ENCODE assay signal across 8 cellular contexts in genomic region chr20:35952080-35952479, GRCh38. TPM values are rescaled to one million over a fixed set of nuclear protein-coding genes. Genes with fewer than 3 reads are reported as not detected.
DNase-seq lines count a peak whose midpoint lies in the region; ATAC-seq and TF ChIP-seq lines count a peak whose summit lies in the region.
"Not testable (repeated sequence)": the region's sequence is repeated elsewhere in the genome, so short reads cannot be mapped to it uniquely, and the experiment has no call there.

No MANE protein-coding gene starts in this region.

- H3K4me2 ChIP-seq in GM23338, result peak overlapping the region; percentile 95; the same call in 1 of the 2 replicates

- H3K36me3 Mint-ChIP-seq in GM23338 (ENCODE audit: low read depth), result peaks cover 22% of the 10 kb centered on the region
- peaks cover 13% of the 10 kb centered on the region for H3K36me3 Mint-ChIP-seq in activated CD4-positive, alpha-beta T cell treated with anti-CD3 and anti-CD28 coated beads, Interleukin-2, amount 10 ng/mL, durations not matched to agents 24 days and 14 days (ENCODE audit: low read depth)
- H3K36me3 Mint-ChIP-seq in activated naive CD8-positive, alpha-beta T cell treated with anti-CD3 and anti-CD28 coated beads, Interleukin-2, amount 50 U/mL, for 24 hours (ENCODE audit: low read depth), result peaks cover 24% of the 10 kb centered on the region
- H3K36me3 Mint-ChIP-seq in naive B cell, result not testable (repeated sequence)

- H3K27ac ChIP-seq in ACC112 (ENCODE audit: low read depth, low read length); GM23338 (ENCODE audit: low read depth): not testable (repeated sequence)
- H3K27ac ChIP-seq in esophagus muscularis mucosa (replicated peaks in 1 of 4) (peak overlapping the region in 3 of 4 donors; percentile 90 to 99 (median 99)), skeletal muscle tissue (ENCODE audit: low read depth, low read length) (peak overlapping the region; percentile 96)

- not testable (repeated sequence) for H3K9me3 Mint-ChIP-seq in GM23338; activated CD4-positive, alpha-beta T cell treated with anti-CD3 and anti-CD28 coated beads, Interleukin-2, amount 10 ng/mL, durations not matched to agents 24 days and 14 days; activated naive CD8-positive, alpha-beta T cell treated with anti-CD3 and anti-CD28 coated beads, Interleukin-2, amount 50 U/mL, for 24 hours; naive B cell

- H3K27me3 Mint-ChIP-seq in GM23338 (ENCODE audit: insufficient read depth, low read depth, poor library complexity), result peaks cover 14% of the 10 kb centered on the region
- H3K27me3 Mint-ChIP-seq in activated CD4-positive, alpha-beta T cell treated with anti-CD3 and anti-CD28 coated beads, Interleukin-2, amount 10 ng/mL, durations not matched to agents 24 days and 14 days; activated naive CD8-positive, alpha-beta T cell treated with anti-CD3 and anti-CD28 coated beads, Interleukin-2, amount 50 U/mL, for 24 hours; naive B cell: not testable (repeated sequence)

- 98% methylated on average over 14 of the region's 14 CpGs for WGBS in esophagus muscularis mucosa

- TF ChIP-seq EP300 in esophagus muscularis mucosa (IDR thresholded peaks at IDR 0.05), result not testable (repeated sequence)

- intact Hi-C loops in activated CD4-positive, alpha-beta T cell treated with anti-CD3 and anti-CD28 coated beads, Interleukin-2, amount 10 ng/mL, durations not matched to agents 24 days and 14 days (cut with micrococcal nuclease), result loop anchor here (5.0 to 10.0 kb wide), 4 partner anchors 57 to 1590 kb away; partner anchors contain the start of genes CPNE1, ITCH, MMP24OS and RBM12
- intact Hi-C loops in esophagus muscularis mucosa (cut with DNase I), result not testable (repeated sequence)

- peak overlapping the region in 1 of 3 donors; percentile 99 for H3K9ac ChIP-seq in skeletal muscle tissue (ENCODE audit: low read depth in 1 of 3, low read length in 3 of 3)

- H3K4me3 ChIP-seq in ACC112 (ENCODE audit: low read depth, low read length), result peak overlapping the region; percentile 81
- peak overlapping the region; percentile 75; the same call in 1 of the 2 replicates for H3K4me3 ChIP-seq in GM23338
- peak overlapping the region in 1 of 4 donors; percentile 97 for H3K4me3 ChIP-seq in esophagus muscularis mucosa
- peak overlapping the region in 1 of 3 donors; percentile 98 for H3K4me3 ChIP-seq in skeletal muscle tissue (ENCODE audit: low read length in 3 of 3)

- TF ChIP-seq POLR2A in esophagus muscularis mucosa (IDR thresholded peaks at IDR 0.05; ENCODE audit: low read depth), result not testable (repeated sequence)

- H3K4me3 Mint-ChIP-seq in GM23338, result peak overlapping the region; percentile 98; the same call in 1 of the 3 replicates
- H3K4me3 Mint-ChIP-seq in activated CD4-positive, alpha-beta T cell treated with anti-CD3 and anti-CD28 coated beads, Interleukin-2, amount 10 ng/mL, durations not matched to agents 24 days and 14 days, result peak overlapping the region; percentile 100
- peak overlapping the region; percentile 99 for H3K4me3 Mint-ChIP-seq in activated naive CD8-positive, alpha-beta T cell treated with anti-CD3 and anti-CD28 coated beads, Interleukin-2, amount 50 U/mL, for 24 hours
- peak overlapping the region in 7 of 8 donors; percentile 44 to 99 (median 95) for H3K4me3 Mint-ChIP-seq in naive B cell

- not testable (repeated sequence) for TF ChIP-seq CTCF in GM23338 (conservative IDR thresholded peaks at IDR 0.05; ENCODE audit: low read depth in 2 of 2); esophagus muscularis mucosa (IDR thresholded peaks at IDR 0.05)

- H3F3A ChIP-seq in GM23338 (replicated peaks; ENCODE audit: low read depth), result peaks cover 28% of the 10 kb centered on the region

- DNase-seq in GM23338 (ENCODE audit: low spot score); activated CD4-positive, alpha-beta T cell treated with anti-CD3 and anti-CD28 coated beads, Interleukin-2, amount 10 ng/mL, durations not matched to agents 24 days and 14 days; activated naive CD8-positive, alpha-beta T cell treated with anti-CD3 and anti-CD28 coated beads, Interleukin-2, amount 50 U/mL, for 24 hours; esophagus muscularis mucosa (ENCODE audit: extremely low spot score); naive B cell: not testable (repeated sequence)
- peak; percentile 25 for DNase-seq in NCI-H526 treated with DMSO at 0.1 percent for 48 hours (lab: John Stamatoyannopoulos, UW)

- not testable (repeated sequence) for ATAC-seq in GM23338; activated naive CD8-positive, alpha-beta T cell treated with anti-CD3 and anti-CD28 coated beads, Interleukin-2, amount 50 U/mL, for 24 hours; naive B cell (ENCODE audit: low read depth in 2 of 2)

- peaks cover 15% of the 10 kb centered on the region; the same call in 2 of the 3 replicates for H3K4me1 Mint-ChIP-seq in GM23338
- H3K4me1 Mint-ChIP-seq in activated CD4-positive, alpha-beta T cell treated with anti-CD3 and anti-CD28 coated beads, Interleukin-2, amount 10 ng/mL, durations not matched to agents 24 days and 14 days, result peaks cover 15% of the 10 kb centered on the region
- peaks cover 20% of the 10 kb centered on the region for H3K4me1 Mint-ChIP-seq in activated naive CD8-positive, alpha-beta T cell treated with anti-CD3 and anti-CD28 coated beads, Interleukin-2, amount 50 U/mL, for 24 hours
- H3K4me1 Mint-ChIP-seq in naive B cell, result peaks cover 8 to 23% (median 11%) of the 10 kb centered on the region in 3 donors

- H3K9me3 ChIP-seq in esophagus muscularis mucosa; skeletal muscle tissue (ENCODE audit: control insufficient read depth in 3 of 3, low read length in 3 of 3): not testable (repeated sequence)

- not testable (repeated sequence) for H3K36me3 ChIP-seq in ACC112 (ENCODE audit: insufficient read depth, low read length); GM23338 (ENCODE audit: insufficient read depth)
- peaks cover 8 to 19% (median 13%) of the 10 kb centered on the region in 4 donors for H3K36me3 ChIP-seq in esophagus muscularis mucosa
- peaks cover 4 to 11% (median 10%) of the 10 kb centered on the region in 3 donors for H3K36me3 ChIP-seq in skeletal muscle tissue (ENCODE audit: control insufficient read depth in 3 of 3, insufficient read depth in 3 of 3, low read length in 3 of 3)

- not testable (repeated sequence) for H2AFZ ChIP-seq in ACC112 (ENCODE audit: low read length, unreplicated experiment); GM23338

- H3K4me1 ChIP-seq in ACC112 (ENCODE audit: control insufficient read depth, insufficient read depth, low read length, unreplicated experiment), result not testable (repeated sequence)
- peaks cover 14% of the 10 kb centered on the region; the same call in 1 of the 2 replicates for H3K4me1 ChIP-seq in GM23338 (ENCODE audit: insufficient read depth)
- peaks cover 26 to 40% (median 28%) of the 10 kb centered on the region in 4 donors for H3K4me1 ChIP-seq in esophagus muscularis mucosa
- peaks cover 20 to 25% (median 21%) of the 10 kb centered on the region in 3 donors for H3K4me1 ChIP-seq in skeletal muscle tissue (ENCODE audit: control insufficient read depth in 3 of 3, insufficient read depth in 3 of 3, low read length in 3 of 3)

- not testable (repeated sequence) for H3K27me3 ChIP-seq in ACC112 (ENCODE audit: insufficient read depth, low read length); GM23338 (ENCODE audit: insufficient read depth); esophagus muscularis mucosa; skeletal muscle tissue (ENCODE audit: control insufficient read depth in 3 of 3, insufficient read depth in 3 of 3, low read length in 3 of 3)

- H3K79me2 ChIP-seq in ACC112 (ENCODE audit: control insufficient read depth, insufficient read depth, low read length, unreplicated experiment) (peaks cover 27% of the 10 kb centered on the region), GM23338 (replicated peaks; ENCODE audit: insufficient read depth) (peaks cover 19% of the 10 kb centered on the region)

- H3K9me2 ChIP-seq in GM23338 (ENCODE audit: insufficient read depth), result not testable (repeated sequence)

- H3K27ac Mint-ChIP-seq in GM23338, result not testable (repeated sequence)
- peak overlapping the region; percentile 100 for H3K27ac Mint-ChIP-seq in activated CD4-positive, alpha-beta T cell treated with anti-CD3 and anti-CD28 coated beads, Interleukin-2, amount 10 ng/mL, durations not matched to agents 24 days and 14 days
- peak overlapping the region; percentile 99 for H3K27ac Mint-ChIP-seq in activated naive CD8-positive, alpha-beta T cell treated with anti-CD3 and anti-CD28 coated beads, Interleukin-2, amount 50 U/mL, for 24 hours
- peak overlapping the region in 4 of 6 donors; percentile 84 to 98 (median 88) for H3K27ac Mint-ChIP-seq in naive B cell

- peaks cover 16% of the 10 kb centered on the region for H4K20me1 ChIP-seq in GM23338 (replicated peaks; ENCODE audit: insufficient read depth)

RNA-seq across cellular contexts. Expression of gene SCAND1, which starts 2.2 kb away (rescaled TPM):
- total RNA-seq in GM23338 (2014; rRNA removed; shearing (Covaris generic)), result 114 and 118 TPM in 2 replicates
- 245 and 256 TPM in 2 replicates for polyA plus RNA-seq in GM23338 (2016; fragmentation: Nextera tagmentation; extraction: Ambion mirVana)
- total RNA-seq in activated CD4-positive, alpha-beta T cell treated with anti-CD3 and anti-CD28 coated beads, Interleukin-2, amount 10 ng/mL, durations not matched to agents 24 days and 14 days, result 35.1 and 38.1 TPM in 2 replicates
- 100 to 1,000 TPM in 2 of 4 donors, 10 to 100 TPM in 2; 79.7 to 138 (median 94.2) TPM for total RNA-seq in esophagus muscularis mucosa
- polyA plus RNA-seq in naive B cell (ENCODE audit: low read depth in 6 of 6), result 100 to 1,000 TPM; 166 to 223 (median 192) TPM
- 28.7 TPM for total RNA-seq in skeletal muscle tissue

RNA-seq across cellular contexts. Expression of gene CNBD2, which starts 16.3 kb away (rescaled TPM):
- 2.7 TPM in 1 of 2 replicates, not detected in the other for total RNA-seq in GM23338 (2014; rRNA removed; shearing (Covaris generic))
- not detected in 2 replicates for polyA plus RNA-seq in GM23338 (2016; fragmentation: Nextera tagmentation; extraction: Ambion mirVana)
- total RNA-seq in activated CD4-positive, alpha-beta T cell treated with anti-CD3 and anti-CD28 coated beads, Interleukin-2, amount 10 ng/mL, durations not matched to agents 24 days and 14 days, result 3.1 and 3.8 TPM in 2 replicates
- 1 to 10 TPM; 4.2 to 7.1 (median 4.7) TPM for total RNA-seq in esophagus muscularis mucosa
- polyA plus RNA-seq in naive B cell (ENCODE audit: low read depth in 6 of 6), result 10 to 100 TPM; 13.4 to 23.7 (median 17.5) TPM
- 5.2 TPM for total RNA-seq in skeletal muscle tissue
